In genomic region chr6:90197854-90198496, GRCh38 we compare ENCODE assay signal across 9 cellular contexts.
DNase-seq lines count a peak whose midpoint lies in the region; ATAC-seq and TF ChIP-seq lines count a peak whose summit lies in the region.
"Had no signal": no experiment of that assay in that cellular context is flagged by ENCODE, and none has a peak within 500 bp of the region (broad histone marks: within the 10 kb centered on the region; RNA-seq: fewer than 3 reads in every experiment).

No MANE protein-coding gene starts in this region.

- H3K36me3 Mint-ChIP-seq in activated naive CD8-positive, alpha-beta T cell treated with anti-CD3 and anti-CD28 coated beads, Interleukin-2, amount 10 ng/mL, durations not matched to agents 7 days and 5 days: peaks cover 48% of the 10 kb centered on the region

- TF ChIP-seq CTCF in right lobe of liver (IDR thresholded peaks at IDR 0.05) (no peak), spleen (IDR thresholded peaks at IDR 0.05 in 8 of 11, conservative IDR thresholded peaks at IDR 0.05 in 3 of 11) (no peak), omental fat pad (IDR thresholded peaks at IDR 0.05) (no peak)

- peaks cover 57% of the 10 kb centered on the region for H3K4me1 Mint-ChIP-seq in activated naive CD8-positive, alpha-beta T cell treated with anti-CD3 and anti-CD28 coated beads, Interleukin-2, amount 10 ng/mL, durations not matched to agents 7 days and 5 days

- DNase-seq in COLO668 (lab: John Stamatoyannopoulos, UW; ENCODE audit: unreplicated experiment): peak; percentile 5
- peak; percentile 24 for DNase-seq in HK-2 (ENCODE audit: unreplicated experiment)
- DNase-seq in activated naive CD8-positive, alpha-beta T cell treated with anti-CD3 and anti-CD28 coated beads, Interleukin-2, amount 10 ng/mL, durations not matched to agents 7 days and 5 days: no peak
- DNase-seq in right lobe of liver: peak in 2 of 3 donors; percentile 54 to 60
- DNase-seq in stimulated activated CD4-positive, alpha-beta T cell treated with anti-CD3 and anti-CD28 coated beads, Interleukin-1b, Interleukin-23, amount 100 ng/mL, for 48 hours: no peak
- DNase-seq in spleen: no peak
- DNase-seq in omental fat pad (ENCODE audit: low spot score): no peak
- DNase-seq: T-helper 17 cell had no signal

- WGBS in right lobe of liver (ENCODE audit: insufficient coverage, low coverage, low lambda C conversion rate, missing lambda C conversion rate): 64% methylated on average over 4 of the region's 8 CpGs
- WGBS in spleen, 5 donors: 72 to 94% (median 82%) methylated on average over 8 of the region's 8 CpGs

- H3K36me3 ChIP-seq in right lobe of liver (no peaks in the 10 kb centered on the region), spleen (peaks cover 0 to 36% (median 6%) of the 10 kb centered on the region in 6 donors)

- no peaks in the 10 kb centered on the region for H3K9me3 ChIP-seq in right lobe of liver
- H3K9me3 ChIP-seq in spleen: peaks cover 0 to 22% (median 15%) of the 10 kb centered on the region in 8 donors

- H3K4me3 ChIP-seq in right lobe of liver (no peak overlapping the region), spleen (no peak overlapping the region)

- H3K4me1 ChIP-seq in right lobe of liver (peaks cover 0 to 22% (median 0%) of the 10 kb centered on the region in 4 donors), spleen (peaks cover 0 to 48% (median 9%) of the 10 kb centered on the region in 6 donors)

- no peaks in the 10 kb centered on the region for H3K27me3 Mint-ChIP-seq in activated naive CD8-positive, alpha-beta T cell treated with anti-CD3 and anti-CD28 coated beads, Interleukin-2, amount 10 ng/mL, durations not matched to agents 7 days and 5 days
- H3K27me3 Mint-ChIP-seq: T-helper 17 cell had no signal

- peak overlapping the region; percentile 42 for H3K27ac Mint-ChIP-seq in activated naive CD8-positive, alpha-beta T cell treated with anti-CD3 and anti-CD28 coated beads, Interleukin-2, amount 10 ng/mL, durations not matched to agents 7 days and 5 days
- H3K27ac Mint-ChIP-seq: T-helper 17 cell had no signal

- H3K27ac ChIP-seq in right lobe of liver (peak overlapping the region in 1 of 3 donors; percentile 85), spleen (no peak overlapping the region)

- POLR2A ChIA-PET in activated naive CD8-positive, alpha-beta T cell treated with anti-CD3 and anti-CD28 coated beads, Interleukin-2, amount 10 ng/mL, durations not matched to agents 7 days and 5 days (lab: Charles Lee): interaction anchor here (0.6 to 1.2 kb wide), 3 partner anchors 16 to 26 kb away, joined by 3 to 4 read pairs (median 3); no protein-coding TSS in a partner anchor

- no peak for ATAC-seq in activated naive CD8-positive, alpha-beta T cell treated with anti-CD3 and anti-CD28 coated beads, Interleukin-2, amount 10 ng/mL, durations not matched to agents 7 days and 5 days (ENCODE audit: low read depth)
- ATAC-seq in right lobe of liver: peak; percentile 54 to 78 (median 68)
- ATAC-seq in GM21367 (IDR thresholded peaks at IDR 0.05; ENCODE audit: unreplicated experiment): no peak
- no peak for ATAC-seq in omental fat pad (ENCODE audit: low FRiP score)
- ATAC-seq: T-helper 17 cell had no signal

- peak overlapping the region; percentile 11 for H3K4me3 Mint-ChIP-seq in activated naive CD8-positive, alpha-beta T cell treated with anti-CD3 and anti-CD28 coated beads, Interleukin-2, amount 10 ng/mL, durations not matched to agents 7 days and 5 days
- H3K4me3 Mint-ChIP-seq: T-helper 17 cell had no signal

- intact Hi-C loops in right lobe of liver (cut with DNase I) (no loop called here), spleen (cut with DNase I; ENCODE audit: low total_unique reads) (no loop called here)

- H3K27me3 ChIP-seq in right lobe of liver (no peaks in the 10 kb centered on the region), spleen (replicated peaks in 1 of 7) (no peaks in the 10 kb centered on the region)

- TF ChIP-seq POLR2A in right lobe of liver (IDR thresholded peaks at IDR 0.05): no peak
- no peak for TF ChIP-seq POLR2A in spleen (IDR thresholded peaks at IDR 0.05)

- peaks cover 10% of the 10 kb centered on the region for H3K9me3 Mint-ChIP-seq in activated naive CD8-positive, alpha-beta T cell treated with anti-CD3 and anti-CD28 coated beads, Interleukin-2, amount 10 ng/mL, durations not matched to agents 7 days and 5 days

Comparison
In these comparisons a context has a peak if more than half of its experiments do, and no peak if none do; other contexts are left out.
1. DNase-seq: peak in COLO668 (single experiment), HK-2 (single experiment) and right lobe of liver (2 of 3); none in activated naive CD8-positive, alpha-beta T cell treated with anti-CD3 and anti-CD28 coated beads, Interleukin-2, amount 10 ng/mL, durations not matched to agents 7 days and 5 days (single experiment), stimulated activated CD4-positive, alpha-beta T cell treated with anti-CD3 and anti-CD28 coated beads, Interleukin-1b, Interleukin-23, amount 100 ng/mL, for 48 hours (single experiment), spleen (single experiment) and omental fat pad (single experiment).
2. ATAC-seq: peak in right lobe of liver (4 of 4); none in activated naive CD8-positive, alpha-beta T cell treated with anti-CD3 and anti-CD28 coated beads, Interleukin-2, amount 10 ng/mL, durations not matched to agents 7 days and 5 days (single experiment), GM21367 (single experiment) and omental fat pad (single experiment).